ENCODE assay signal across 1 cellular context in the genomic region with DNA sequence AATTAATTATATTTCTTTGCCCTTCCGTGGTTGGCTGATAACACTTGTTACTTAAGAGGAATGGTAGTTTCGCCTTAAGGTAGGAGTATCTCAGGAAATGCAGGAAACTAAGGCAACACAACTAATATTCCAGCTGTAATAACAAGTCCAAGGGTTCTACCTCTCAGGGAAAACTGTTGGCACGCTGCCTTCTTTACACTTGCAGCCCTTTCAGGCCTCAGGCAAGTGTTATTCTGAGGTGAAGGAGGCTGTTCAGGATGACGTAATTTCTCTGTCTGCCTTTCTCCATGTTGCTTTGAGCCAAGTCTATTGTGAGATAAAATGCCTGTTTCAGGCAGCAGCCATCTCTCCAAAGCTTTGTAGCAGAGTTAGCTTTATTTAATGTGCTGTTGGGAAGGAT.
TF ChIP-seq lines count a peak whose summit lies in the region.

No MANE protein-coding gene starts in this region.

TF ChIP-seq in HEK293, 187 proteins besides CTCF, POLR2A, EP300 and RAD21 (continued from another document):
- TF ChIP-seq, protein P1, sequence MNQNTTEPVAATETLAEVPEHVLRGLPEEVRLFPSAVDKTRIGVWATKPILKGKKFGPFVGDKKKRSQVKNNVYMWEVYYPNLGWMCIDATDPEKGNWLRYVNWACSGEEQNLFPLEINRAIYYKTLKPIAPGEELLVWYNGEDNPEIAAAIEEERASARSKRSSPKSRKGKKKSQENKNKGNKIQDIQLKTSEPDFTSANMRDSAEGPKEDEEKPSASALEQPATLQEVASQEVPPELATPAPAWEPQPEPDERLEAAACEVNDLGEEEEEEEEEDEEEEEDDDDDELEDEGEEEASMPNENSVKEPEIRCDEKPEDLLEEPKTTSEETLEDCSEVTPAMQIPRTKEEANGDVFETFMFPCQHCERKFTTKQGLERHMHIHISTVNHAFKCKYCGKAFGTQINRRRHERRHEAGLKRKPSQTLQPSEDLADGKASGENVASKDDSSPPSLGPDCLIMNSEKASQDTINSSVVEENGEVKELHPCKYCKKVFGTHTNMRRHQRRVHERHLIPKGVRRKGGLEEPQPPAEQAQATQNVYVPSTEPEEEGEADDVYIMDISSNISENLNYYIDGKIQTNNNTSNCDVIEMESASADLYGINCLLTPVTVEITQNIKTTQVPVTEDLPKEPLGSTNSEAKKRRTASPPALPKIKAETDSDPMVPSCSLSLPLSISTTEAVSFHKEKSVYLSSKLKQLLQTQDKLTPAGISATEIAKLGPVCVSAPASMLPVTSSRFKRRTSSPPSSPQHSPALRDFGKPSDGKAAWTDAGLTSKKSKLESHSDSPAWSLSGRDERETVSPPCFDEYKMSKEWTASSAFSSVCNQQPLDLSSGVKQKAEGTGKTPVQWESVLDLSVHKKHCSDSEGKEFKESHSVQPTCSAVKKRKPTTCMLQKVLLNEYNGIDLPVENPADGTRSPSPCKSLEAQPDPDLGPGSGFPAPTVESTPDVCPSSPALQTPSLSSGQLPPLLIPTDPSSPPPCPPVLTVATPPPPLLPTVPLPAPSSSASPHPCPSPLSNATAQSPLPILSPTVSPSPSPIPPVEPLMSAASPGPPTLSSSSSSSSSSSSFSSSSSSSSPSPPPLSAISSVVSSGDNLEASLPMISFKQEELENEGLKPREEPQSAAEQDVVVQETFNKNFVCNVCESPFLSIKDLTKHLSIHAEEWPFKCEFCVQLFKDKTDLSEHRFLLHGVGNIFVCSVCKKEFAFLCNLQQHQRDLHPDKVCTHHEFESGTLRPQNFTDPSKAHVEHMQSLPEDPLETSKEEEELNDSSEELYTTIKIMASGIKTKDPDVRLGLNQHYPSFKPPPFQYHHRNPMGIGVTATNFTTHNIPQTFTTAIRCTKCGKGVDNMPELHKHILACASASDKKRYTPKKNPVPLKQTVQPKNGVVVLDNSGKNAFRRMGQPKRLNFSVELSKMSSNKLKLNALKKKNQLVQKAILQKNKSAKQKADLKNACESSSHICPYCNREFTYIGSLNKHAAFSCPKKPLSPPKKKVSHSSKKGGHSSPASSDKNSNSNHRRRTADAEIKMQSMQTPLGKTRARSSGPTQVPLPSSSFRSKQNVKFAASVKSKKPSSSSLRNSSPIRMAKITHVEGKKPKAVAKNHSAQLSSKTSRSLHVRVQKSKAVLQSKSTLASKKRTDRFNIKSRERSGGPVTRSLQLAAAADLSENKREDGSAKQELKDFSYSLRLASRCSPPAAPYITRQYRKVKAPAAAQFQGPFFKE (tag by site-specific recombination; IDR thresholded peaks at IDR 0.05; ENCODE audit: borderline replicate concordance), result no peak
- TF ChIP-seq ZNF544 (tag by site-specific recombination; IDR thresholded peaks at IDR 0.05), result no peak
- TF ChIP-seq ZBTB48 (tag by site-specific recombination; IDR thresholded peaks at IDR 0.05), result peak; percentile 62
- TF ChIP-seq ZNF623 (tag by site-specific recombination; IDR thresholded peaks at IDR 0.05), result no peak
- TF ChIP-seq ZNF792 (tag by site-specific recombination; IDR thresholded peaks at IDR 0.05), result no peak
- TF ChIP-seq FEZF1 (tag by site-specific recombination; IDR thresholded peaks at IDR 0.05), result peak; percentile 46
- TF ChIP-seq, protein P2, sequence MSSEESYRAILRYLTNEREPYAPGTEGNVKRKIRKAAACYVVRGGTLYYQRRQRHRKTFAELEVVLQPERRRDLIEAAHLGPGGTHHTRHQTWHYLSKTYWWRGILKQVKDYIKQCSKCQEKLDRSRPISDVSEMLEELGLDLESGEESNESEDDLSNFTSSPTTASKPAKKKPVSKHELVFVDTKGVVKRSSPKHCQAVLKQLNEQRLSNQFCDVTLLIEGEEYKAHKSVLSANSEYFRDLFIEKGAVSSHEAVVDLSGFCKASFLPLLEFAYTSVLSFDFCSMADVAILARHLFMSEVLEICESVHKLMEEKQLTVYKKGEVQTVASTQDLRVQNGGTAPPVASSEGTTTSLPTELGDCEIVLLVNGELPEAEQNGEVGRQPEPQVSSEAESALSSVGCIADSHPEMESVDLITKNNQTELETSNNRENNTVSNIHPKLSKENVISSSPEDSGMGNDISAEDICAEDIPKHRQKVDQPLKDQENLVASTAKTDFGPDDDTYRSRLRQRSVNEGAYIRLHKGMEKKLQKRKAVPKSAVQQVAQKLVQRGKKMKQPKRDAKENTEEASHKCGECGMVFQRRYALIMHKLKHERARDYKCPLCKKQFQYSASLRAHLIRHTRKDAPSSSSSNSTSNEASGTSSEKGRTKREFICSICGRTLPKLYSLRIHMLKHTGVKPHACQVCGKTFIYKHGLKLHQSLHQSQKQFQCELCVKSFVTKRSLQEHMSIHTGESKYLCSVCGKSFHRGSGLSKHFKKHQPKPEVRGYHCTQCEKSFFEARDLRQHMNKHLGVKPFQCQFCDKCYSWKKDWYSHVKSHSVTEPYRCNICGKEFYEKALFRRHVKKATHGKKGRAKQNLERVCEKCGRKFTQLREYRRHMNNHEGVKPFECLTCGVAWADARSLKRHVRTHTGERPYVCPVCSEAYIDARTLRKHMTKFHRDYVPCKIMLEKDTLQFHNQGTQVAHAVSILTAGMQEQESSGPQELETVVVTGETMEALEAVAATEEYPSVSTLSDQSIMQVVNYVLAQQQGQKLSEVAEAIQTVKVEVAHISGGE (tag by site-specific recombination; conservative IDR thresholded peaks at IDR 0.05; ENCODE audit: low read depth), result no peak
- TF ChIP-seq ZNF707 (tag by site-specific recombination; IDR thresholded peaks at IDR 0.05), result no peak
- TF ChIP-seq ZNF354C (tag by site-specific recombination; IDR thresholded peaks at IDR 0.05; ENCODE audit: borderline replicate concordance, low read depth), result no peak
- peak; percentile 88 for TF ChIP-seq ZNF10 (tag by site-specific recombination; IDR thresholded peaks at IDR 0.05)
- TF ChIP-seq ZBTB8A (tag by site-specific recombination; IDR thresholded peaks at IDR 0.05), result peak; percentile 49; the same call in 1 of the 2 replicates
- no peak for TF ChIP-seq ZNF776 (tag by site-specific recombination; IDR thresholded peaks at IDR 0.05; ENCODE audit: borderline replicate concordance)
- TF ChIP-seq ZFHX2 (tag by site-specific recombination; conservative IDR thresholded peaks at IDR 0.05), result no peak
- no peak for TF ChIP-seq ZNF37A (tag by site-specific recombination; IDR thresholded peaks at IDR 0.05)
- TF ChIP-seq SP2 (tag by site-specific recombination; IDR thresholded peaks at IDR 0.05), result no peak
- TF ChIP-seq, protein P3, sequence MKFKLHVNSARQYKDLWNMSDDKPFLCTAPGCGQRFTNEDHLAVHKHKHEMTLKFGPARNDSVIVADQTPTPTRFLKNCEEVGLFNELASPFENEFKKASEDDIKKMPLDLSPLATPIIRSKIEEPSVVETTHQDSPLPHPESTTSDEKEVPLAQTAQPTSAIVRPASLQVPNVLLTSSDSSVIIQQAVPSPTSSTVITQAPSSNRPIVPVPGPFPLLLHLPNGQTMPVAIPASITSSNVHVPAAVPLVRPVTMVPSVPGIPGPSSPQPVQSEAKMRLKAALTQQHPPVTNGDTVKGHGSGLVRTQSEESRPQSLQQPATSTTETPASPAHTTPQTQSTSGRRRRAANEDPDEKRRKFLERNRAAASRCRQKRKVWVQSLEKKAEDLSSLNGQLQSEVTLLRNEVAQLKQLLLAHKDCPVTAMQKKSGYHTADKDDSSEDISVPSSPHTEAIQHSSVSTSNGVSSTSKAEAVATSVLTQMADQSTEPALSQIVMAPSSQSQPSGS (tag by site-specific recombination; IDR thresholded peaks at IDR 0.05; ENCODE audit: low read depth), result peak; percentile 97
- TF ChIP-seq, protein P4, sequence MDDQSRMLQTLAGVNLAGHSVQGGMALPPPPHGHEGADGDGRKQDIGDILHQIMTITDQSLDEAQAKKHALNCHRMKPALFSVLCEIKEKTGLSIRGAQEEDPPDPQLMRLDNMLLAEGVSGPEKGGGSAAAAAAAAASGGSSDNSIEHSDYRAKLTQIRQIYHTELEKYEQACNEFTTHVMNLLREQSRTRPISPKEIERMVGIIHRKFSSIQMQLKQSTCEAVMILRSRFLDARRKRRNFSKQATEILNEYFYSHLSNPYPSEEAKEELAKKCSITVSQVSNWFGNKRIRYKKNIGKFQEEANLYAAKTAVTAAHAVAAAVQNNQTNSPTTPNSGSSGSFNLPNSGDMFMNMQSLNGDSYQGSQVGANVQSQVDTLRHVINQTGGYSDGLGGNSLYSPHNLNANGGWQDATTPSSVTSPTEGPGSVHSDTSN (CRISPR knock-in tag; IDR thresholded peaks at IDR 0.05), result no peak
- no peak for TF ChIP-seq ZNF114 (tag by site-specific recombination; IDR thresholded peaks at IDR 0.05)
- TF ChIP-seq, protein P5, sequence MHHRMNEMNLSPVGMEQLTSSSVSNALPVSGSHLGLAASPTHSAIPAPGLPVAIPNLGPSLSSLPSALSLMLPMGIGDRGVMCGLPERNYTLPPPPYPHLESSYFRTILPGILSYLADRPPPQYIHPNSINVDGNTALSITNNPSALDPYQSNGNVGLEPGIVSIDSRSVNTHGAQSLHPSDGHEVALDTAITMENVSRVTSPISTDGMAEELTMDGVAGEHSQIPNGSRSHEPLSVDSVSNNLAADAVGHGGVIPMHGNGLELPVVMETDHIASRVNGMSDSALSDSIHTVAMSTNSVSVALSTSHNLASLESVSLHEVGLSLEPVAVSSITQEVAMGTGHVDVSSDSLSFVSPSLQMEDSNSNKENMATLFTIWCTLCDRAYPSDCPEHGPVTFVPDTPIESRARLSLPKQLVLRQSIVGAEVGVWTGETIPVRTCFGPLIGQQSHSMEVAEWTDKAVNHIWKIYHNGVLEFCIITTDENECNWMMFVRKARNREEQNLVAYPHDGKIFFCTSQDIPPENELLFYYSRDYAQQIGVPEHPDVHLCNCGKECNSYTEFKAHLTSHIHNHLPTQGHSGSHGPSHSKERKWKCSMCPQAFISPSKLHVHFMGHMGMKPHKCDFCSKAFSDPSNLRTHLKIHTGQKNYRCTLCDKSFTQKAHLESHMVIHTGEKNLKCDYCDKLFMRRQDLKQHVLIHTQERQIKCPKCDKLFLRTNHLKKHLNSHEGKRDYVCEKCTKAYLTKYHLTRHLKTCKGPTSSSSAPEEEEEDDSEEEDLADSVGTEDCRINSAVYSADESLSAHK (tag by site-specific recombination; IDR thresholded peaks at IDR 0.05), result 0 out of 2 replicates have a peak, but pooled peaks have one; percentile 24
- TF ChIP-seq SALL2 (tag by site-specific recombination; IDR thresholded peaks at IDR 0.05; ENCODE audit: borderline replicate concordance), result no peak
- no peak for TF ChIP-seq ZNF585B (tag by site-specific recombination; IDR thresholded peaks at IDR 0.05)
- peak; percentile 65 for TF ChIP-seq SCRT2 (tag by site-specific recombination; IDR thresholded peaks at IDR 0.05)
- TF ChIP-seq, protein P6, sequence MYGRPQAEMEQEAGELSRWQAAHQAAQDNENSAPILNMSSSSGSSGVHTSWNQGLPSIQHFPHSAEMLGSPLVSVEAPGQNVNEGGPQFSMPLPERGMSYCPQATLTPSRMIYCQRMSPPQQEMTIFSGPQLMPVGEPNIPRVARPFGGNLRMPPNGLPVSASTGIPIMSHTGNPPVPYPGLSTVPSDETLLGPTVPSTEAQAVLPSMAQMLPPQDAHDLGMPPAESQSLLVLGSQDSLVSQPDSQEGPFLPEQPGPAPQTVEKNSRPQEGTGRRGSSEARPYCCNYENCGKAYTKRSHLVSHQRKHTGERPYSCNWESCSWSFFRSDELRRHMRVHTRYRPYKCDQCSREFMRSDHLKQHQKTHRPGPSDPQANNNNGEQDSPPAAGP (tag by site-specific recombination; IDR thresholded peaks at IDR 0.05), result no peak
- TF ChIP-seq, protein P7, sequence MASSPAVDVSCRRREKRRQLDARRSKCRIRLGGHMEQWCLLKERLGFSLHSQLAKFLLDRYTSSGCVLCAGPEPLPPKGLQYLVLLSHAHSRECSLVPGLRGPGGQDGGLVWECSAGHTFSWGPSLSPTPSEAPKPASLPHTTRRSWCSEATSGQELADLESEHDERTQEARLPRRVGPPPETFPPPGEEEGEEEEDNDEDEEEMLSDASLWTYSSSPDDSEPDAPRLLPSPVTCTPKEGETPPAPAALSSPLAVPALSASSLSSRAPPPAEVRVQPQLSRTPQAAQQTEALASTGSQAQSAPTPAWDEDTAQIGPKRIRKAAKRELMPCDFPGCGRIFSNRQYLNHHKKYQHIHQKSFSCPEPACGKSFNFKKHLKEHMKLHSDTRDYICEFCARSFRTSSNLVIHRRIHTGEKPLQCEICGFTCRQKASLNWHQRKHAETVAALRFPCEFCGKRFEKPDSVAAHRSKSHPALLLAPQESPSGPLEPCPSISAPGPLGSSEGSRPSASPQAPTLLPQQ (tag by site-specific recombination; IDR thresholded peaks at IDR 0.05), result peak; percentile 50; the same call in 1 of the 2 replicates
- TF ChIP-seq KLF1 (tag by site-specific recombination; IDR thresholded peaks at IDR 0.05), result no peak
- no peak for TF ChIP-seq GFI1B (tag by site-specific recombination; IDR thresholded peaks at IDR 0.05)
- no peak for TF ChIP-seq ZNF555 (tag by site-specific recombination; conservative IDR thresholded peaks at IDR 0.05)
- no peak for TF ChIP-seq ZNF214 (tag by site-specific recombination; IDR thresholded peaks at IDR 0.05; ENCODE audit: borderline replicate concordance)
- no peak for TF ChIP-seq ZNF501 (tag by site-specific recombination; IDR thresholded peaks at IDR 0.05)
- peak; percentile 47; the same call in 1 of the 2 replicates for TF ChIP-seq ZSCAN30 (tag by site-specific recombination; IDR thresholded peaks at IDR 0.05)
- peak; percentile 91 for TF ChIP-seq ZNF664 (tag by site-specific recombination; IDR thresholded peaks at IDR 0.05)
- TF ChIP-seq ZNF629 (tag by site-specific recombination; IDR thresholded peaks at IDR 0.05), result peak; percentile 78
- TF ChIP-seq, protein P8, sequence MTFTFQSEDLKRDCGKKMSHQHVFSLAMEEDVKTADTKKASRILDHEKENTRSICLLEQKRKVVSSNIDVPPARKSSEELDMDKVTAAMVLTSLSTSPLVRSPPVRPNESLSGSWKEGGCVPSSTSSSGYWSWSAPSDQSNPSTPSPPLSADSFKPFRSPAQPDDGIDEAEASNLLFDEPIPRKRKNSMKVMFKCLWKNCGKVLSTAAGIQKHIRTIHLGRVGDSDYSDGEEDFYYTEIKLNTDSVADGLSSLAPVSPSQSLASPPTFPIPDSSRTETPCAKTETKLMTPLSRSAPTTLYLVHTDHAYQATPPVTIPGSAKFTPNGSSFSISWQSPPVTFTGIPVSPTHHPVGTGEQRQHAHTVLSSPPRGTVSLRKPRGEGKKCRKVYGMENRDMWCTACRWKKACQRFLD (tag by site-specific recombination; IDR thresholded peaks at IDR 0.05), result no peak
- no peak for TF ChIP-seq BCL11B (tag by site-specific recombination; IDR thresholded peaks at IDR 0.05; ENCODE audit: low read depth)
